8 cellular contexts compared by ENCODE assay signal in the genomic region with DNA sequence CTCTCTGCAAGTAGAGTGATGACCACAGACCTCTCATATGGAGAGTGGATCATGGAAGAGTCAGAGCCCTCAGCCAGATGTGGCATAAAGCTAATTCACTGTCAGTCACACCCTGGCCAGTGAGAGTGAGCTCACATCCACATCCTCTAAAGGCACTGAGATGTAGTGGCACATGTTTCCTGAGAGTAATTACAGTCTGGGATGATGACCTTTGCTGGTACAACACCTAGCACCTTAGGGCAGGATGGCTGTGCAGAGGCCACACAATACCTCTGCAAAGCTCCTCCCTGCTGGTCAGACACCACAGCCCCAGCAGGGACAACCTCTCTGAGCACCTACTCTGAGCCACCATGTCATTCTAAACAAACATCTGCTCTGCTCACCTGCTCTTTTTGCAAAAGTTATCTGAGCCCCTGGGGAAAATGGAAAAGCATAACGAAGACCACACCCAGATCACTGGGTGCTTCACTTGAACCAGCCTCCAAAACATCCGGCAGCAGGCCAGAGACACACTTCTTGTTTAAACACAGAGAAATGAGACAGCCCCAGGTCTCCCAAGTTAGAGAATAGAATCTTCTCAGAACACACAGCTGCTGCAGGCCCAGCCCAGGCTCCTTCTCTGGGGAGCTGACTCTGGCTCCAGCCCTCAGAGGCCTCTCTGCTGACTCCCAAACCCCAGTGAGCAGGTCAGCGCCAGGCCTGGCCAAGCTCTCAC. TPM values are rescaled to one million over a fixed set of nuclear protein-coding genes. Genes with fewer than 3 reads are reported as not detected.
DNase-seq lines count a peak whose midpoint lies in the region; ATAC-seq and TF ChIP-seq lines count a peak whose summit lies in the region.

No MANE protein-coding gene starts in this region.

- no peaks in the 10 kb centered on the region for H3K27me3 Mint-ChIP-seq in activated T-cell treated with anti-CD3 and anti-CD28 coated beads, Interleukin-2, amount 50 U/mL, for 4 hours (ENCODE audit: low read depth)
- H3K27me3 Mint-ChIP-seq in progenitor cell of endocrine pancreas, result peaks cover 7% of the 10 kb centered on the region

- H3K27ac ChIP-seq in sigmoid colon (peak overlapping the region in 3 of 4 donors; percentile 46 to 51 (median 51)), ascending aorta (no peak overlapping the region)

- no peak for TF ChIP-seq EP300 in sigmoid colon (IDR thresholded peaks at IDR 0.05)

- H3K9me3 ChIP-seq in sigmoid colon (no peaks in the 10 kb centered on the region), ascending aorta (no peaks in the 10 kb centered on the region)

- H3K36me3 ChIP-seq in sigmoid colon (no peaks in the 10 kb centered on the region), ascending aorta (no peaks in the 10 kb centered on the region)

- peak; percentile 22 for ATAC-seq in HG03442 (IDR thresholded peaks at IDR 0.05; ENCODE audit: unreplicated experiment)
- peak; percentile 75 to 81 for ATAC-seq in activated T-cell treated with anti-CD3 and anti-CD28 coated beads, Interleukin-2, amount 50 U/mL, for 4 hours

- intact Hi-C loops in sigmoid colon (cut with DNase I), result no loop called here
- intact Hi-C loops in ascending aorta (cut with DNase I), result no loop called here

- 57 to 61% methylated on average over 3 of the region's 3 CpGs for WGBS in sigmoid colon, 2 donors

- H3K4me3 ChIP-seq in sigmoid colon, result no peak overlapping the region
- H3K4me3 ChIP-seq in ascending aorta, result no peak overlapping the region

- DNase-seq in NCI-H1092 treated with DMSO at 0.1 percent for 48 hours (lab: John Stamatoyannopoulos, UW) (peak; percentile 10), NCI-H1092 (lab: John Stamatoyannopoulos, UW) (no peak), sigmoid colon (no peak), MV-4-11 (lab: John Stamatoyannopoulos, UW) (no peak), progenitor cell of endocrine pancreas (ENCODE audit: low spot score, unreplicated experiment) (no peak), ascending aorta (ENCODE audit: low spot score in 2 of 2) (no peak)
- peak; percentile 10 for DNase-seq in activated T-cell treated with anti-CD3 and anti-CD28 coated beads, Interleukin-2, amount 50 U/mL, for 4 hours

- peak overlapping the region; percentile 20 for H3K4me3 Mint-ChIP-seq in activated T-cell treated with anti-CD3 and anti-CD28 coated beads, Interleukin-2, amount 50 U/mL, for 4 hours
- H3K4me3 Mint-ChIP-seq in progenitor cell of endocrine pancreas (ENCODE audit: low read depth), result no peak overlapping the region

- H3K36me3 Mint-ChIP-seq in activated T-cell treated with anti-CD3 and anti-CD28 coated beads, Interleukin-2, amount 50 U/mL, for 4 hours (ENCODE audit: insufficient read depth), result no peaks in the 10 kb centered on the region
- no peaks in the 10 kb centered on the region for H3K36me3 Mint-ChIP-seq in progenitor cell of endocrine pancreas (ENCODE audit: insufficient read depth)

- H3K9me3 Mint-ChIP-seq in activated T-cell treated with anti-CD3 and anti-CD28 coated beads, Interleukin-2, amount 50 U/mL, for 4 hours, result no peaks in the 10 kb centered on the region
- no peaks in the 10 kb centered on the region for H3K9me3 Mint-ChIP-seq in progenitor cell of endocrine pancreas (ENCODE audit: low read depth)

- H3K27me3 ChIP-seq in sigmoid colon (no peaks in the 10 kb centered on the region), ascending aorta (no peaks in the 10 kb centered on the region)

- H3K4me1 Mint-ChIP-seq in activated T-cell treated with anti-CD3 and anti-CD28 coated beads, Interleukin-2, amount 50 U/mL, for 4 hours (ENCODE audit: low read depth), result peaks cover 59% of the 10 kb centered on the region
- no peaks in the 10 kb centered on the region for H3K4me1 Mint-ChIP-seq in progenitor cell of endocrine pancreas (ENCODE audit: low read depth)

- TF ChIP-seq POLR2A in sigmoid colon (IDR thresholded peaks at IDR 0.05), result no peak

- TF ChIP-seq CTCF in sigmoid colon (IDR thresholded peaks at IDR 0.05) (no peak), progenitor cell of endocrine pancreas (IDR thresholded peaks at IDR 0.05; ENCODE audit: unreplicated experiment) (no peak), ascending aorta (IDR thresholded peaks at IDR 0.05) (no peak)

- H3K4me1 ChIP-seq in sigmoid colon (peaks cover 0 to 63% (median 54%) of the 10 kb centered on the region in 4 donors), ascending aorta (peaks cover 0 to 5% of the 10 kb centered on the region in 2 donors)

- H3K27ac Mint-ChIP-seq in progenitor cell of endocrine pancreas, result no peak overlapping the region

RNA-seq across cellular contexts. Expression of a gene that starts 30.3 kb away (rescaled TPM):
- total RNA-seq in activated T-cell treated with anti-CD3 and anti-CD28 coated beads, Interleukin-2, amount 50 U/mL, for 4 hours, result 1 to 10 TPM; 7.3 to 9.3 (median 9.2) TPM
- total RNA-seq in sigmoid colon (10 to 100 TPM in 2 of 4 donors, 1 to 10 TPM in 2; 6.4 to 19.5 (median 11.7) TPM), progenitor cell of endocrine pancreas (2.1 and 2.6 TPM in 2 replicates), ascending aorta (8.4 TPM)
- 10 to 100 TPM in 1 of 3 donors, 1 to 10 TPM in 2; 1.8 to 11.3 (median 2.3) TPM for polyA plus RNA-seq in sigmoid colon

Comparison
In these comparisons a context has a peak if more than half of its experiments do, and no peak if none do; other contexts are left out.
1. DNase-seq: peak in NCI-H1092 treated with DMSO at 0.1 percent for 48 hours (single experiment) and activated T-cell treated with anti-CD3 and anti-CD28 coated beads, Interleukin-2, amount 50 U/mL, for 4 hours (single experiment); none in NCI-H1092 (single experiment), sigmoid colon (single experiment), MV-4-11 (single experiment), progenitor cell of endocrine pancreas (single experiment) and ascending aorta (0 of 2).
2. H3K27ac ChIP-seq: peak in sigmoid colon (3 of 4); none in ascending aorta (0 of 2).